Comparison of ENCODE assay signal across 10 cellular contexts in genomic region chr9:106443520-106443919, GRCh38.
"Had no signal": no experiment of that assay in that cellular context is flagged by ENCODE, and none has a peak within 500 bp of the region (broad histone marks: within the 10 kb centered on the region; RNA-seq: fewer than 3 reads in every experiment).

No MANE protein-coding gene starts in this region.

- H3K4me3 Mint-ChIP-seq: GM23338, H9, HFFc6 had no signal

- H3K4me3 ChIP-seq: GM23248, GM23338, HAP-1 had no signal

- ATAC-seq: GM23338, HCT116 had no signal

- H3K9me3 ChIP-seq: HAP-1 had no signal

- H3K4me2 ChIP-seq: GM23338 had no signal

- H3K9ac ChIP-seq: GM23248 had no signal

- DNase-seq: GM23248, GOT3, H7, H9, HCEC 1CT, HFFc6 had no signal

- H2AFZ ChIP-seq: GM23248, GM23338 had no signal

- FAIRE-seq: H1 had no signal

- H3K36me3 ChIP-seq: HAP-1 had no signal

- H3K27ac Mint-ChIP-seq: GM23338, H9, HFFc6 had no signal

- H3K27ac ChIP-seq: GM23248 had no signal
